23 cellular contexts compared by ENCODE assay signal in the genomic region with DNA sequence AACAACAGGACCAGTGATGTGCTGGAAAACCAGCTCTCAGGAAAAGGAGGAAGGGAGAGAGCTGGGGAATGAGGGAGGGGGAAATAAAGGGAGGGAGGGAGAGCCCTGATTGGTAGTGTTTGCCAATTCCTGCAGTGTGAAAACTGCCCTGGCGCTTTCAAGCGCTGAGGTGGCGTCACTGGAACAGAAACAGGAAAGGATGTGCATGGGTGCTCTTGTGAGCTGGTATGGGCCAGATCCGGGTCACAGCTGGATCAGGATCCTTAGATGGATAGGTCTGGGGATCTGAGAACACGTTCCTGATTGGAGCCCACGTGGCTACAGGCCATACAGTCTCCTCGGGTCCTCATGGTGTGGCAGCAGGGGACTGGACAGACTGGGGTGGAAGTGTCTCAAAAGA.
DNase-seq lines count a peak whose midpoint lies in the region; ATAC-seq lines count a peak whose summit lies in the region.
"Had no signal": no experiment of that assay in that cellular context is flagged by ENCODE, and none has a peak within 500 bp of the region (broad histone marks: within the 10 kb centered on the region; RNA-seq: fewer than 3 reads in every experiment).

No MANE protein-coding gene starts in this region.

- H3K4me3 Mint-ChIP-seq in activated naive CD8-positive, alpha-beta T cell treated with anti-CD3 and anti-CD28 coated beads, Interleukin-2, amount 50 U/mL, for 24 hours = no peak overlapping the region
- H3K4me3 Mint-ChIP-seq: CD14-positive monocyte; CD8-positive, alpha-beta memory T cell had no signal

- no peaks in the 10 kb centered on the region for H3K27me3 Mint-ChIP-seq in activated naive CD8-positive, alpha-beta T cell treated with anti-CD3 and anti-CD28 coated beads, Interleukin-2, amount 50 U/mL, for 24 hours

- H3K4me2 ChIP-seq in BLaER1 = peak overlapping the region; percentile 54

- H3K27me3 ChIP-seq in BLaER1 = no peaks in the 10 kb centered on the region

- H3K9ac ChIP-seq in BLaER1 = no peak overlapping the region

- no peaks in the 10 kb centered on the region for H4K20me1 ChIP-seq in BLaER1

- peak overlapping the region; percentile 49 for H3K27ac ChIP-seq in BLaER1
- peak overlapping the region; percentile 84 for H3K27ac ChIP-seq in angular gyrus (ENCODE audit: low read depth, low read length)
- H3K27ac ChIP-seq: RWPE1 had no signal

- H3K36me3 Mint-ChIP-seq in activated naive CD8-positive, alpha-beta T cell treated with anti-CD3 and anti-CD28 coated beads, Interleukin-2, amount 50 U/mL, for 24 hours (ENCODE audit: low read depth) = no peaks in the 10 kb centered on the region
- H3K36me3 Mint-ChIP-seq: CD14-positive monocyte; CD8-positive, alpha-beta memory T cell had no signal

- no peak overlapping the region for H3K4me3 ChIP-seq in BLaER1
- H3K4me3 ChIP-seq: K562 had no signal

- H3K4me1 Mint-ChIP-seq in activated naive CD8-positive, alpha-beta T cell treated with anti-CD3 and anti-CD28 coated beads, Interleukin-2, amount 50 U/mL, for 24 hours = no peaks in the 10 kb centered on the region
- H3K4me1 Mint-ChIP-seq: CD8-positive, alpha-beta memory T cell had no signal

- no peaks in the 10 kb centered on the region for H3K9me3 ChIP-seq in BLaER1

- H3K4me1 ChIP-seq in BLaER1 = peaks cover 22% of the 10 kb centered on the region

- no peaks in the 10 kb centered on the region for H3K36me3 ChIP-seq in BLaER1

- peak; percentile 5 for DNase-seq in iPS-NIHi7 (ENCODE audit: extremely low spot score)
- peak; percentile 66 for DNase-seq in pons (ENCODE audit: low spot score)
- DNase-seq in cortex of kidney (lab: John Stamatoyannopoulos, UW) = no peak
- DNase-seq in NCI-H1092 (lab: John Stamatoyannopoulos, UW) = no peak
- no peak for DNase-seq in NOMO-1 treated with dmso at 0.1 percent for 144 hours (lab: John Stamatoyannopoulos, UW; ENCODE audit: unreplicated experiment)
- no peak for DNase-seq in activated naive CD8-positive, alpha-beta T cell treated with anti-CD3 and anti-CD28 coated beads, Interleukin-2, amount 50 U/mL, for 24 hours
- DNase-seq: CD8-positive, alpha-beta memory T cell; H7; Kasumi-1; MV-4-11; NCI-H1105 treated with DMSO at 0.1 percent for 48 hours; NCI-H146; NCI-H1930; NCI-H446; NCI-H526; NCI-H82; SHP77 had no signal

- H3K27ac Mint-ChIP-seq in activated naive CD8-positive, alpha-beta T cell treated with anti-CD3 and anti-CD28 coated beads, Interleukin-2, amount 50 U/mL, for 24 hours = no peak overlapping the region

- no peaks in the 10 kb centered on the region for H3K9me3 Mint-ChIP-seq in activated naive CD8-positive, alpha-beta T cell treated with anti-CD3 and anti-CD28 coated beads, Interleukin-2, amount 50 U/mL, for 24 hours
- H3K9me3 Mint-ChIP-seq: CD8-positive, alpha-beta memory T cell had no signal

- no peak for ATAC-seq in activated naive CD8-positive, alpha-beta T cell treated with anti-CD3 and anti-CD28 coated beads, Interleukin-2, amount 50 U/mL, for 24 hours
- ATAC-seq: K562, Panc1 had no signal

Comparison
In these comparisons a context has a peak if more than half of its experiments do, and no peak if none do; other contexts are left out.
1. DNase-seq: peak in iPS-NIHi7 (single experiment) and pons (single experiment); none in cortex of kidney (single experiment), NCI-H1092 (single experiment), NOMO-1 treated with dmso at 0.1 percent for 144 hours (single experiment) and activated naive CD8-positive, alpha-beta T cell treated with anti-CD3 and anti-CD28 coated beads, Interleukin-2, amount 50 U/mL, for 24 hours (single experiment).